ENCODE assay signal across 1 cellular context in genomic region chr2:216080048-216080447, GRCh38. TPM values are rescaled to one million over a fixed set of nuclear protein-coding genes. Genes with fewer than 3 reads are reported as not detected.
"Had no signal": no experiment of that assay in that cellular context is flagged by ENCODE, and none has a peak within 500 bp of the region (broad histone marks: within the 10 kb centered on the region; RNA-seq: fewer than 3 reads in every experiment).

No MANE protein-coding gene starts in this region.

RNA-seq across cellular contexts. Expression of gene TMEM169, which starts 1.7 kb away (rescaled TPM):
- polyA plus RNA-seq: endothelial cell of umbilical vein had no signal
